In the genomic region with DNA sequence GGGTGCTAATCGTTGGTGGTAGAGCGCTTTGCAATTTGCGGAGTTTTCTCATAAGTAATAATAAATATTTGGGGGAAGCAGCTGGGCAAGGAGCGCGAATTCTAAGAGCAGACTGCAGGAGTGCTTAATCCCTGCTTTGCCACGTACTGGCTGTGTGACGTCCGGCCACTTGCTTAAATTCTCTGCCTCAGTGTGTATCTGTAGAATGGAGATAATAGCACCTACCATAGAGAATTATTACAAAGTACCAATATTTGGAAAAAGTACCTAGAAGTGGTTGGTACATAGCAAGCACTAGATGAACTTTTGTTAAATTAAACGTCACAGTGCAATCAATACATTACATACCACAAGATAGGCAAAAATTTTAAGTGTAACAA, we compare ENCODE assay signal across 8 cellular contexts. TPM values are rescaled to one million over a fixed set of nuclear protein-coding genes. Genes with fewer than 3 reads are reported as not detected.
A peak's percentile ranks its signal among the peaks of the same experiment; 100 is the strongest.
DNase-seq lines count a peak whose midpoint lies in the region; ATAC-seq, FAIRE-seq and TF ChIP-seq lines count a peak whose summit lies in the region.

No MANE protein-coding gene starts in this region.

- no peaks in the 10 kb centered on the region for H3K9me3 Mint-ChIP-seq in T-helper 2 cell treated with Interferon-gamma antibody and Interleukin-4, amounts not matched to agents 5 μg/mL and 100 μg/mL, for 36 hours

- peak overlapping the region; percentile 87 to 91 (median 90) for H3K27ac ChIP-seq in pancreas

- peaks cover 16% of the 10 kb centered on the region for H3K4me1 Mint-ChIP-seq in T-helper 2 cell treated with Interferon-gamma antibody and Interleukin-4, amounts not matched to agents 5 μg/mL and 100 μg/mL, for 36 hours (ENCODE audit: low read depth)

- peaks cover 9% of the 10 kb centered on the region for H3K36me3 Mint-ChIP-seq in T-helper 2 cell treated with Interferon-gamma antibody and Interleukin-4, amounts not matched to agents 5 μg/mL and 100 μg/mL, for 36 hours (ENCODE audit: low read depth)

- H3K27me3 ChIP-seq in pancreas, result no peaks in the 10 kb centered on the region

- no peak for TF ChIP-seq CTCF in pancreas (IDR thresholded peaks at IDR 0.05)

- ATAC-seq in HG02884 (IDR thresholded peaks at IDR 0.05; ENCODE audit: unreplicated experiment), result peak; percentile 25
- ATAC-seq in pancreas, result peak; percentile 29 to 45 (median 39)

- TF ChIP-seq POLR2A in erythroblast (IDR thresholded peaks at IDR 0.05; ENCODE audit: low read length), result no peak

- H3K9me3 ChIP-seq in pancreas, result no peaks in the 10 kb centered on the region

- H3K4me3 ChIP-seq in pancreas, result peak overlapping the region; percentile 23 to 100 (median 88)

- intact Hi-C loops in pancreas (cut with DNase I), result no loop called here

- H3K36me3 ChIP-seq in pancreas, result no peaks in the 10 kb centered on the region

- WGBS in pancreas, 2 donors, result 0 to 1% methylated on average over 9 of the region's 9 CpGs

- DNase-seq in T-helper 2 cell treated with Interferon-gamma antibody and Interleukin-4, amounts not matched to agents 5 μg/mL and 100 μg/mL, for 36 hours (ENCODE audit: low spot score), result no peak
- DNase-seq in T-helper 2 cell (no peak), RKO (ENCODE audit: low spot score) (peak; percentile 67), fibroblast of peridontal ligament (ENCODE audit: extremely low read depth) (peak; percentile 62), pancreas (no peak), erythroblast (lab: John Stamatoyannopoulos, UW) (no peak), hippocampal formation (lab: John Stamatoyannopoulos, UW) (no peak)

- H3K27me3 Mint-ChIP-seq in T-helper 2 cell treated with Interferon-gamma antibody and Interleukin-4, amounts not matched to agents 5 μg/mL and 100 μg/mL, for 36 hours (ENCODE audit: low read depth), result peaks cover 7% of the 10 kb centered on the region

- peaks cover 12 to 24% (median 17%) of the 10 kb centered on the region in 3 donors for H3K4me1 ChIP-seq in pancreas

- H3K27ac Mint-ChIP-seq in T-helper 2 cell treated with Interferon-gamma antibody and Interleukin-4, amounts not matched to agents 5 μg/mL and 100 μg/mL, for 36 hours, result peak overlapping the region; percentile 96

- FAIRE-seq in pancreas (lab: Jason Lieb, UNC), result no peak

- peak overlapping the region; percentile 95 for H3K4me3 Mint-ChIP-seq in T-helper 2 cell treated with Interferon-gamma antibody and Interleukin-4, amounts not matched to agents 5 μg/mL and 100 μg/mL, for 36 hours

RNA-seq across cellular contexts. Expression of gene TMED7, which starts 0.6 kb away (rescaled TPM):
- total RNA-seq in pancreas, result 10 to 100 TPM; 39.4 to 71.3 (median 63.7) TPM
- 10 to 100 TPM in 1 of 2 donors, 1 to 10 TPM in 1; 8.2 to 27.5 TPM for polyA plus RNA-seq in pancreas

RNA-seq across cellular contexts. Expression of gene TICAM2, which starts 24.2 kb away (rescaled TPM):
- total RNA-seq in pancreas, result 1 to 10 TPM; 1.6 to 3.4 (median 2.2) TPM
- polyA plus RNA-seq in pancreas, result 1 to 10 TPM; 1.4 to 1.9 TPM

Comparison
In these comparisons a context has a peak if more than half of its experiments do, and no peak if none do; other contexts are left out.
1. DNase-seq: peak in RKO (single experiment) and fibroblast of peridontal ligament (single experiment); none in T-helper 2 cell treated with Interferon-gamma antibody and Interleukin-4, amounts not matched to agents 5 μg/mL and 100 μg/mL, for 36 hours (single experiment), T-helper 2 cell (0 of 5), pancreas (0 of 6), erythroblast (0 of 2) and hippocampal formation (0 of 2).